ENCODE assay signal across 8 cellular contexts in the genomic region with DNA sequence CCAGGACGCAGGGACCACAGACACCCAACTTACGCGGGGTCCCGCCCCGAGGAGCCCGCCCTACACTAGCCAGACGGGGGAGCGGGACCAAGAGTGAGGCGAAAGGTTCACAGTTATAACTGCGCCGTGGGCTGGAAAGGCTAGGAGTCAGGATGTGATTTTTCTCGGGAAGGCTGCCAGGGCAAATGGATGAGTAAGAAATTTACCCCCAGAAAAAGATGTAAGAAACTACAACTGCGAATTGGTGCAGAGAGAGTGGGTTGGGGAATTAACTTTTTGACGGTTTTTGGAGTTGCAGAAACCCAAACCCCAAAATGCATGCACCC. TPM values are rescaled to one million over a fixed set of nuclear protein-coding genes. Genes with fewer than 3 reads are reported as not detected.
A peak's percentile ranks its signal among the peaks of the same experiment; 100 is the strongest.
DNase-seq lines count a peak whose midpoint lies in the region; ATAC-seq lines count a peak whose summit lies in the region.

No MANE protein-coding gene starts in this region.

- intact Hi-C loops in posterior cingulate gyrus (cut with DNase I): loop anchor here (5.0 kb wide), 4 partner anchors 106 to 184 kb away; no protein-coding TSS in a partner anchor

- H3K9me3 ChIP-seq in BLaER1 treated with 17β-estradiol and CSF1 and Interleukin-3, amounts not matched to agents 10 nM and 100 nM (replicated peaks in 1 of 11): no peaks in the 10 kb centered on the region
- H3K9me3 ChIP-seq in MG63: no peaks in the 10 kb centered on the region
- H3K9me3 ChIP-seq in effector memory CD4-positive, alpha-beta T cell (ENCODE audit: control insufficient read depth, low read length): no peaks in the 10 kb centered on the region
- no peaks in the 10 kb centered on the region for H3K9me3 ChIP-seq in neuron (ENCODE audit: low read length)

- ATAC-seq in GM19463 (IDR thresholded peaks at IDR 0.05; ENCODE audit: unreplicated experiment) (no peak), HG03521 (IDR thresholded peaks at IDR 0.05; ENCODE audit: unreplicated experiment) (no peak)

- H3K4me2 ChIP-seq in BLaER1 treated with 17β-estradiol and CSF1 and Interleukin-3, amounts not matched to agents 10 nM and 100 nM: peak overlapping the region; percentile 99 to 100 (median 100)

- H3K36me3 ChIP-seq in BLaER1 treated with 17β-estradiol and CSF1 and Interleukin-3, amounts not matched to agents 10 nM and 100 nM: no peaks in the 10 kb centered on the region
- H3K36me3 ChIP-seq in MG63: no peaks in the 10 kb centered on the region
- H3K36me3 ChIP-seq in effector memory CD4-positive, alpha-beta T cell (ENCODE audit: control insufficient read depth, insufficient read depth, low read length): no peaks in the 10 kb centered on the region
- H3K36me3 ChIP-seq in neuron (ENCODE audit: insufficient read depth, low read length): no peaks in the 10 kb centered on the region

- H3K27me3 ChIP-seq in BLaER1 treated with 17β-estradiol and CSF1 and Interleukin-3, amounts not matched to agents 10 nM and 100 nM: peaks cover 49 to 62% (median 56%) of the 10 kb centered on the region in 11 experiments
- no peaks in the 10 kb centered on the region for H3K27me3 ChIP-seq in MG63
- H3K27me3 ChIP-seq in effector memory CD4-positive, alpha-beta T cell (replicated peaks; ENCODE audit: control insufficient read depth, insufficient read depth, low read length, poor library complexity, severe bottlenecking): no peaks in the 10 kb centered on the region
- H3K27me3 ChIP-seq in neuron (ENCODE audit: insufficient read depth, low read length): no peaks in the 10 kb centered on the region

- H3K4me3 ChIP-seq in BLaER1 treated with 17β-estradiol and CSF1 and Interleukin-3, amounts not matched to agents 10 nM and 100 nM: peak overlapping the region; percentile 56 to 75 (median 66); a peak in 18 of 20 replicates
- H3K4me3 ChIP-seq in MG63 (peak overlapping the region; percentile 57), neuron (ENCODE audit: low read length) (peak overlapping the region; percentile 71)
- H3K4me3 ChIP-seq in effector memory CD4-positive, alpha-beta T cell (ENCODE audit: insufficient read depth, low read depth, low read length, poor library complexity, severe bottlenecking): peak overlapping the region; percentile 99

- peak overlapping the region in 3 of 11 experiments; percentile 60 to 73 (median 61); a peak in 3 of 22 replicates for H3K9ac ChIP-seq in BLaER1 treated with 17β-estradiol and CSF1 and Interleukin-3, amounts not matched to agents 10 nM and 100 nM

- DNase-seq in MG63: no peak
- DNase-seq in effector memory CD4-positive, alpha-beta T cell: no peak
- no peak for DNase-seq in 8988T
- DNase-seq in posterior cingulate gyrus: no peak

- H3K4me1 ChIP-seq in BLaER1 treated with 17β-estradiol and CSF1 and Interleukin-3, amounts not matched to agents 10 nM and 100 nM: peaks cover 14 to 32% (median 22%) of the 10 kb centered on the region in 10 experiments; a peak in 19 of 20 replicates
- peaks cover 36% of the 10 kb centered on the region for H3K4me1 ChIP-seq in effector memory CD4-positive, alpha-beta T cell (ENCODE audit: control insufficient read depth, insufficient read depth, low read length, poor library complexity, severe bottlenecking)
- peaks cover 42% of the 10 kb centered on the region for H3K4me1 ChIP-seq in neuron (ENCODE audit: insufficient read depth, low read length)

- peaks cover 0 to 20% (median 0%) of the 10 kb centered on the region in 11 experiments; a peak in 11 of 22 replicates for H4K20me1 ChIP-seq in BLaER1 treated with 17β-estradiol and CSF1 and Interleukin-3, amounts not matched to agents 10 nM and 100 nM

- H2AFZ ChIP-seq in neuron (ENCODE audit: low read depth, low read length): no peak overlapping the region

- no peak overlapping the region for H3K27ac ChIP-seq in BLaER1 treated with 17β-estradiol and CSF1 and Interleukin-3, amounts not matched to agents 10 nM and 100 nM
- peak overlapping the region; percentile 62 for H3K27ac ChIP-seq in effector memory CD4-positive, alpha-beta T cell (ENCODE audit: insufficient read depth, low read length, poor library complexity, severe bottlenecking)

RNA-seq across cellular contexts. Expression of gene TSPAN18, which starts 1.3 kb away (rescaled TPM):
- 0.15 and 0.95 TPM in 2 replicates for total RNA-seq in MG63 (2014; rRNA removed; shearing (Covaris generic); ENCODE audit: low replicate concordance)
